ENCODE assay signal across 9 cellular contexts in genomic region chr11:6618117-6619020, GRCh38. TPM values are rescaled to one million over a fixed set of nuclear protein-coding genes. Genes with fewer than 3 reads are reported as not detected.
DNase-seq lines count a peak whose midpoint lies in the region; ATAC-seq and TF ChIP-seq lines count a peak whose summit lies in the region.
"Had no signal": no experiment of that assay in that cellular context is flagged by ENCODE, and none has a peak within 500 bp of the region (broad histone marks: within the 10 kb centered on the region; RNA-seq: fewer than 3 reads in every experiment).

No MANE protein-coding gene starts in this region.

- H3K4me3 Mint-ChIP-seq in activated B cell treated with CpG ODN at 0.5 μM for 24 hours = no peak overlapping the region
- H3K4me3 Mint-ChIP-seq: activated naive CD8-positive, alpha-beta T cell had no signal

- H3K4me3 ChIP-seq in HUES48 (ENCODE audit: low read depth, low read length) (peak overlapping the region; percentile 87), liver (ENCODE audit: low read depth in 1 of 3, low read length in 3 of 3) (peak overlapping the region; percentile 56 to 96 (median 68))

- TF ChIP-seq CTCF in activated B cell treated with CpG ODN at 0.5 μM for 24 hours (IDR thresholded peaks at IDR 0.05) = no peak
- no peak for TF ChIP-seq CTCF in liver (IDR thresholded peaks at IDR 0.05; ENCODE audit: low read depth, low read length, missing input control)

- H3K9me3 ChIP-seq in HUES48 (ENCODE audit: control insufficient read depth, insufficient read depth, low read length) (no peaks in the 10 kb centered on the region), liver (ENCODE audit: control insufficient read depth in 4 of 4, low read length in 3 of 4) (no peaks in the 10 kb centered on the region)

- CTCF ChIA-PET in activated B cell treated with CpG ODN at 0.5 μM for 24 hours (lab: Charles Lee) = interaction anchor here (0.6 to 3.0 kb wide), 12 partner anchors 9 to 918 kb away, joined by 3 to 26 read pairs (median 5); partner anchors contain the start of genes ILK and MRPL17

- no peaks in the 10 kb centered on the region for H3K9me3 Mint-ChIP-seq in activated B cell treated with CpG ODN at 0.5 μM for 24 hours

- H3K36me3 ChIP-seq in HUES48 (ENCODE audit: control insufficient read depth, insufficient read depth, low read length) (peaks cover 31% of the 10 kb centered on the region), liver (ENCODE audit: control insufficient read depth in 4 of 4, insufficient read depth in 3 of 4, low read depth in 1 of 4, low read length in 3 of 4) (peaks cover 7 to 16% (median 8%) of the 10 kb centered on the region in 4 donors)

- H3K27ac ChIP-seq in HUES48 (ENCODE audit: low read depth, low read length) = peak overlapping the region; percentile 48
- H3K27ac ChIP-seq in cingulate gyrus (ENCODE audit: low read depth, low read length) = peak overlapping the region; percentile 97
- H3K27ac ChIP-seq in liver (ENCODE audit: low read depth in 1 of 2, low read length in 2 of 2) = peak overlapping the region; percentile 76 to 85

- 34% methylated on average over 15 of the region's 15 CpGs for WGBS in liver

- peak; percentile 22 to 47 for TF ChIP-seq RAD21 in liver (IDR thresholded peaks at IDR 0.05)

- no peak overlapping the region for H3K27ac Mint-ChIP-seq in activated B cell treated with CpG ODN at 0.5 μM for 24 hours
- H3K27ac Mint-ChIP-seq: activated naive CD8-positive, alpha-beta T cell had no signal

- H3K36me3 Mint-ChIP-seq in activated B cell treated with CpG ODN at 0.5 μM for 24 hours (ENCODE audit: low read depth) = peaks cover 8% of the 10 kb centered on the region
- H3K36me3 Mint-ChIP-seq: activated naive CD8-positive, alpha-beta T cell had no signal

- ATAC-seq in activated B cell treated with CpG ODN at 0.5 μM for 24 hours (ENCODE audit: low read depth) = peak; percentile 49

- peak overlapping the region; percentile 33 for H3K9ac ChIP-seq in HUES48 (ENCODE audit: low read depth, low read length)
- H3K9ac ChIP-seq in liver (ENCODE audit: low read depth in 1 of 2, low read length in 2 of 2) = peak overlapping the region; percentile 81 to 83

- no peaks in the 10 kb centered on the region for H3K27me3 ChIP-seq in HUES48 (ENCODE audit: control insufficient read depth, insufficient read depth, low read length)
- no peaks in the 10 kb centered on the region for H3K27me3 ChIP-seq in liver (ENCODE audit: control insufficient read depth in 4 of 4, insufficient read depth in 4 of 4, low read length in 3 of 4)

- H3K4me1 ChIP-seq in HUES48 (ENCODE audit: control insufficient read depth, insufficient read depth, low read length) (peaks cover 22% of the 10 kb centered on the region), liver (ENCODE audit: control insufficient read depth in 4 of 4, insufficient read depth in 4 of 4, low read length in 3 of 4) (peaks cover 0 to 24% (median 12%) of the 10 kb centered on the region in 4 donors)

- peaks cover 7% of the 10 kb centered on the region for H3K4me1 Mint-ChIP-seq in activated B cell treated with CpG ODN at 0.5 μM for 24 hours

- intact Hi-C loops in activated B cell treated with CpG ODN at 0.5 μM for 24 hours (cut with micrococcal nuclease) = loop anchor here (1.0 to 2.0 kb wide), 6 partner anchors 15 to 228 kb away; partner anchors contain the start of genes ARFIP2, ILK, MRPL17 and RRP8

- no peaks in the 10 kb centered on the region for H3K27me3 Mint-ChIP-seq in activated B cell treated with CpG ODN at 0.5 μM for 24 hours
- H3K27me3 Mint-ChIP-seq: activated naive CD8-positive, alpha-beta T cell had no signal

- POLR2A ChIA-PET in activated B cell treated with CpG ODN at 0.5 μM for 24 hours (lab: Charles Lee) = interaction anchor here (0.6 to 3.5 kb wide), 21 partner anchors 9 to 927 kb away, joined by 3 to 69 read pairs (median 6); partner anchors contain the start of genes ARFIP2, DCHS1, ILK and MRPL17

- peak; percentile 79 for DNase-seq in ELR (ENCODE audit: low read depth)
- DNase-seq in activated B cell treated with CpG ODN at 0.5 μM for 24 hours = peak; percentile 46
- DNase-seq in stimulated activated CD8-positive, alpha-beta memory T cell treated with anti-CD3 and anti-CD28 coated beads, Interleukin-15, amount 100 ng/mL, for 1 hour (ENCODE audit: low read depth) = peak; percentile 44
- no peak for DNase-seq in NCI-H1694 (lab: John Stamatoyannopoulos, UW)
- DNase-seq in RPMI8226 = no peak

TF ChIP-seq in liver, 16 proteins besides CTCF, POLR2A, EP300 and RAD21:
- TF ChIP-seq ZBTB33 (IDR thresholded peaks at IDR 0.05) (no peak), JUND (IDR thresholded peaks at IDR 0.05) (peak; percentile 87 to 93), YY1 (IDR thresholded peaks at IDR 0.05) (peak; percentile 23), NR2F2 (IDR thresholded peaks at IDR 0.05) (peak; percentile 76), HNF4A (conservative IDR thresholded peaks at IDR 0.05) (peak in 1 of 2 donors; percentile 2)

RNA-seq across cellular contexts. Expression of gene TPP1, which starts 0.9 kb away (rescaled TPM):
- total RNA-seq in activated B cell treated with CpG ODN at 0.5 μM for 24 hours (98.2 and 123 TPM in 2 replicates), liver (100 to 1,000 TPM in 1 of 2 donors, 10 to 100 TPM in 1; 71.3 to 108 TPM)
- 100 to 1,000 TPM in 1 of 2 donors, 10 to 100 TPM in 1; 52.8 to 102 TPM for polyA plus RNA-seq in liver

RNA-seq across cellular contexts. Expression of gene TAF10, which starts 6.4 kb away (rescaled TPM):
- 149 and 154 TPM in 2 replicates for total RNA-seq in activated B cell treated with CpG ODN at 0.5 μM for 24 hours
- 10 to 100 TPM; 10.5 to 18.8 TPM for total RNA-seq in liver
- 10 to 100 TPM; 44.2 to 58.1 TPM for polyA plus RNA-seq in liver

RNA-seq across cellular contexts. Expression of gene ILK, which starts 14.8 kb away (rescaled TPM):
- 113 and 128 TPM in 2 replicates for total RNA-seq in activated B cell treated with CpG ODN at 0.5 μM for 24 hours
- 10 to 100 TPM; 50.5 to 69.1 TPM for total RNA-seq in liver
- 10 to 100 TPM; 29.6 to 45.9 TPM for polyA plus RNA-seq in liver

RNA-seq across cellular contexts. Expression of gene RRP8, which starts 15.0 kb away (rescaled TPM):
- total RNA-seq in activated B cell treated with CpG ODN at 0.5 μM for 24 hours (29.1 and 30.5 TPM in 2 replicates), liver (10 to 100 TPM; 10.5 to 11.9 TPM)
- polyA plus RNA-seq in liver = 10 to 100 TPM; 10.3 to 12.6 TPM

RNA-seq across cellular contexts. Expression of gene DCHS1, which starts 37.2 kb away (rescaled TPM):
- total RNA-seq in activated B cell treated with CpG ODN at 0.5 μM for 24 hours (0.17 and 0.22 TPM in 2 replicates), liver (1 to 10 TPM; 8.6 to 8.9 TPM)
- polyA plus RNA-seq in liver = 1 to 10 TPM in 1 of 2 donors, under 1 TPM in 1; 0.68 to 3.0 TPM

Comparison
In these comparisons a context has a peak if more than half of its experiments do, and no peak if none do; other contexts are left out.
1. DNase-seq: peak in ELR (single experiment), activated B cell treated with CpG ODN at 0.5 μM for 24 hours (single experiment) and stimulated activated CD8-positive, alpha-beta memory T cell treated with anti-CD3 and anti-CD28 coated beads, Interleukin-15, amount 100 ng/mL, for 1 hour (single experiment); none in NCI-H1694 (single experiment) and RPMI8226 (single experiment).
2. Peak in every context shown above with its lines, with median percentiles within 50 percentile points of each other: H3K27ac ChIP-seq.